18 cellular contexts compared by ENCODE assay signal in the genomic region with DNA sequence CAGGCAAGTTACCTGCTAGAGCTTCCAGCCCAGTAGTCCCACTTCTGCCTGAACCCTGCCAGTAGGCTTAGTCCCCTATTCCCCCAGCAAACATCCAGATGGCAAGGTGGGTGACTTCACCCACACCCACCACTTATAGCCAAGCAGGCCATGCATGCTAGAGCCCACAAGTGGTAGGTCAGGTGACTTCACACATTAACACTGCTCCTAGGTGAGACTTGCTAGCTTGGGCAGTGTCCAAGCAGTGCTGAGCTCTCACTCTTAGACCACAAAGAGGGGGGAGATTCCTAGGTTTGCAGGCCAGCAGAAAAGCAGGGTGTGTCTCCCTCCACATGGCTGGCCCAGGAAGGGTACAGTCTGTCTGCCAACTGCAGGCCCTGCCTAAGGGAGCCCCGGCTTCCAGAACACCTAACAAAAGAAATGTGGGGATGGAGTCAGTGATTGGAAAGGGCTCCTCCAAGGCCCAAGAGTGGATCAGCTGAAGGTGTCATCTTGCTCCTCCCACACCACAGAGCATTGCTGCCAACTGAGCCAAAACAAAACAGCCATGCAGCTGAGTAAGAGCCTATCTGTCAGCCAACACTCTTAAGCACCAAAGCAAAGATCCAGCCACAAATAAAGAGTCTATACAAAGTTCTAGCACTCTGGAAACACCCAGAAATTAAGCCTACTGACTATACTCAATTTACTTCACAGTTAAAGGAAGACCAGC.
DNase-seq lines count a peak whose midpoint lies in the region; ATAC-seq, FAIRE-seq and TF ChIP-seq lines count a peak whose summit lies in the region.
"Had no signal": no experiment of that assay in that cellular context is flagged by ENCODE, and none has a peak within 500 bp of the region (broad histone marks: within the 10 kb centered on the region; RNA-seq: fewer than 3 reads in every experiment).

No MANE protein-coding gene starts in this region.

- H3K27me3 Mint-ChIP-seq in astrocyte (ENCODE audit: low read depth, unreplicated experiment) (no peaks in the 10 kb centered on the region), immature natural killer cell (ENCODE audit: low read depth in 3 of 3) (peaks cover 0 to 1% (median 0%) of the 10 kb centered on the region in 3 donors)
- H3K27me3 Mint-ChIP-seq in stimulated activated memory B cell treated with anti-CD40 and anti-IgM and Interleukin-4, amounts not matched to agents 10 μg/mL and 1 μg/mL and 100 μg/mL, for 72 hours: peaks cover 12% of the 10 kb centered on the region

- no peak overlapping the region for H3K9ac ChIP-seq in astrocyte (ENCODE audit: low read length)

- H3K36me3 Mint-ChIP-seq in astrocyte (ENCODE audit: low read depth, unreplicated experiment) (no peaks in the 10 kb centered on the region), immature natural killer cell (no peaks in the 10 kb centered on the region)
- no peaks in the 10 kb centered on the region for H3K36me3 Mint-ChIP-seq in stimulated activated memory B cell treated with anti-CD40 and anti-IgM and Interleukin-4, amounts not matched to agents 10 μg/mL and 1 μg/mL and 100 μg/mL, for 72 hours
- H3K36me3 Mint-ChIP-seq: CD8-positive, alpha-beta T cell had no signal

- FAIRE-seq in astrocyte (lab: Jason Lieb, UNC): no peak
- FAIRE-seq: HTR-8/SVneo had no signal

- no peak for TF ChIP-seq CTCF in astrocyte (IDR thresholded peaks at IDR 0.05; ENCODE audit: insufficient read depth, low read depth, low read length)

- no peak overlapping the region for H3K27ac Mint-ChIP-seq in astrocyte (ENCODE audit: unreplicated experiment)
- H3K27ac Mint-ChIP-seq in immature natural killer cell: peak overlapping the region in 1 of 6 donors; percentile 5
- no peak overlapping the region for H3K27ac Mint-ChIP-seq in stimulated activated memory B cell treated with anti-CD40 and anti-IgM and Interleukin-4, amounts not matched to agents 10 μg/mL and 1 μg/mL and 100 μg/mL, for 72 hours
- H3K27ac Mint-ChIP-seq: CD8-positive, alpha-beta T cell had no signal

- no peaks in the 10 kb centered on the region for H3K79me2 ChIP-seq in astrocyte (ENCODE audit: insufficient read depth, low read length)

- H3K36me3 ChIP-seq in astrocyte (ENCODE audit: insufficient read depth, low read length): no peaks in the 10 kb centered on the region
- H3K36me3 ChIP-seq: HAP-1 had no signal

- H3K4me1 Mint-ChIP-seq in astrocyte (ENCODE audit: low read depth, unreplicated experiment): peaks cover 3% of the 10 kb centered on the region
- peaks cover 4 to 15% of the 10 kb centered on the region in 2 donors for H3K4me1 Mint-ChIP-seq in immature natural killer cell
- H3K4me1 Mint-ChIP-seq in stimulated activated memory B cell treated with anti-CD40 and anti-IgM and Interleukin-4, amounts not matched to agents 10 μg/mL and 1 μg/mL and 100 μg/mL, for 72 hours: no peaks in the 10 kb centered on the region

- H3K27me3 ChIP-seq in astrocyte (ENCODE audit: insufficient read depth, low read length): no peaks in the 10 kb centered on the region

- H3K4me2 ChIP-seq in astrocyte (ENCODE audit: low read length): no peak overlapping the region

- peak; percentile 18 for DNase-seq in NCI-H2029 treated with DMSO at 0.1 percent for 48 hours (lab: John Stamatoyannopoulos, UW)
- DNase-seq in NCI-H2029 (lab: John Stamatoyannopoulos, UW): no peak
- peak; percentile 12 for DNase-seq in astrocyte (ENCODE audit: low read depth)
- DNase-seq in immature natural killer cell: peak; percentile 6 to 14 (median 12)
- no peak for DNase-seq in NCI-H510A (lab: John Stamatoyannopoulos, UW)
- DNase-seq: CD8-positive, alpha-beta T cell; DMS79; NCI-H1436 treated with DMSO at 0.1 percent for 48 hours; NCI-H2081 treated with DMSO at 0.1 percent for 48 hours; NCI-H524 had no signal

- no peaks in the 10 kb centered on the region for H3K4me1 ChIP-seq in astrocyte (ENCODE audit: insufficient read depth, low read length)

- H3K9me3 Mint-ChIP-seq in astrocyte (ENCODE audit: unreplicated experiment) (peaks cover 9% of the 10 kb centered on the region), immature natural killer cell (peaks cover 4 to 28% (median 14%) of the 10 kb centered on the region in 6 donors)
- H3K9me3 Mint-ChIP-seq in stimulated activated memory B cell treated with anti-CD40 and anti-IgM and Interleukin-4, amounts not matched to agents 10 μg/mL and 1 μg/mL and 100 μg/mL, for 72 hours: peaks cover 14% of the 10 kb centered on the region

- no peak overlapping the region for H3K4me3 ChIP-seq in astrocyte (ENCODE audit: insufficient read depth, low read depth, low read length)
- H3K4me3 ChIP-seq: HAP-1 had no signal

- no peaks in the 10 kb centered on the region for H3K9me3 ChIP-seq in astrocyte (ENCODE audit: insufficient read depth, low read depth, low read length)
- H3K9me3 ChIP-seq: HAP-1 had no signal

- H3K27ac ChIP-seq in astrocyte (ENCODE audit: low read depth, low read length): no peak overlapping the region
- H3K27ac ChIP-seq: 22Rv1, HL-60 had no signal

- H4K20me1 ChIP-seq in astrocyte (ENCODE audit: insufficient read depth, low read length): no peaks in the 10 kb centered on the region

- H3K4me3 Mint-ChIP-seq in astrocyte (ENCODE audit: unreplicated experiment) (no peak overlapping the region), immature natural killer cell (no peak overlapping the region)
- H3K4me3 Mint-ChIP-seq in stimulated activated memory B cell treated with anti-CD40 and anti-IgM and Interleukin-4, amounts not matched to agents 10 μg/mL and 1 μg/mL and 100 μg/mL, for 72 hours: no peak overlapping the region
- H3K4me3 Mint-ChIP-seq: CD8-positive, alpha-beta T cell had no signal

- no peak overlapping the region for H2AFZ ChIP-seq in astrocyte (ENCODE audit: low read depth, low read length)

- peak; percentile 36 for ATAC-seq in stimulated activated memory B cell treated with anti-CD40 and anti-IgM and Interleukin-4, amounts not matched to agents 10 μg/mL and 1 μg/mL and 100 μg/mL, for 72 hours
- ATAC-seq in GM19452 (IDR thresholded peaks at IDR 0.05; ENCODE audit: unreplicated experiment) (no peak), HG03135 (IDR thresholded peaks at IDR 0.05; ENCODE audit: unreplicated experiment) (no peak)
- ATAC-seq: CD8-positive, alpha-beta T cell; Panc1 had no signal

Comparison
In these comparisons a context has a peak if more than half of its experiments do, and no peak if none do; other contexts are left out.
1. DNase-seq: peak in NCI-H2029 treated with DMSO at 0.1 percent for 48 hours (single experiment), astrocyte (single experiment) and immature natural killer cell (3 of 3); none in NCI-H2029 (single experiment) and NCI-H510A (single experiment).